1 cellular context compared by ENCODE assay signal in genomic region chr9:97622483-97622882, GRCh38. TPM values are rescaled to one million over a fixed set of nuclear protein-coding genes. Genes with fewer than 3 reads are reported as not detected.
DNase-seq lines count a peak whose midpoint lies in the region; ATAC-seq, FAIRE-seq and TF ChIP-seq lines count a peak whose summit lies in the region.
"Not testable (repeated sequence)": the region's sequence is repeated elsewhere in the genome, so short reads cannot be mapped to it uniquely, and the experiment has no call there.

No MANE protein-coding gene starts in this region.

- H3K9me1 ChIP-seq in K562 (ENCODE audit: control insufficient read depth, insufficient read depth, low read length): not testable (repeated sequence)

- BruUV-seq in K562 (replicated peaks; lab: Mats Ljungman, UMichigan): not testable (repeated sequence)

- 81% methylated on average over 5 of the region's 5 CpGs for WGBS in K562 (ENCODE audit: insufficient coverage, low coverage, missing lambda C conversion rate)

- not testable (repeated sequence) for H2AFZ ChIP-seq in K562 (ENCODE audit: low read depth, low read length)

- not testable (repeated sequence) for FAIRE-seq in K562 (lab: Jason Lieb, UNC)

- not testable (repeated sequence) for H3K4me1 ChIP-seq in K562 (replicated peaks in 1 of 2; ENCODE audit: control insufficient read depth in 2 of 2, insufficient read depth in 2 of 2, low read length in 2 of 2)

- not testable (repeated sequence) for TF ChIP-seq EP300 in K562 (IDR thresholded peaks at IDR 0.05; ENCODE audit: low read length)

- not testable (repeated sequence) for DNase-seq in K562 (ENCODE audit: extremely low read depth in 1 of 4, low spot score in 3 of 4)

- H3K79me2 ChIP-seq in K562 (ENCODE audit: control insufficient read depth, insufficient read depth, low read length): not testable (repeated sequence)

- intact Hi-C loops in K562 (cut with micrococcal nuclease): not testable (repeated sequence)

- peaks cover 63% of the 10 kb centered on the region for H3K36me3 ChIP-seq in K562 (ENCODE audit: control insufficient read depth, insufficient read depth, low read length)

- POLR2A ChIA-PET in K562 (lab: Yijun Ruan, JAX): interaction anchor here (0.8 kb wide), 1 partner anchor 11 kb away, joined by 4 read pairs; the partner anchor contains the start of genes NCBP1 and TSTD2

- H3K27me3 ChIP-seq in K562 (ENCODE audit: control insufficient read depth in 2 of 2, insufficient read depth in 2 of 2, low read length in 2 of 2): not testable (repeated sequence)

- not testable (repeated sequence) for H4K20me1 ChIP-seq in K562 (replicated peaks; ENCODE audit: control insufficient read depth, insufficient read depth, low read length)

- not testable (repeated sequence) for TF ChIP-seq POLR2A in K562 (conservative IDR thresholded peaks at IDR 0.05)

- ATAC-seq in K562: peak; percentile 57

- H3K9me3 ChIP-seq in K562 (replicated peaks; ENCODE audit: control insufficient read depth, insufficient read depth, low read depth, low read length): not testable (repeated sequence)

- TF ChIP-seq RAD21 in K562 (CRISPR knock-in tag; conservative IDR thresholded peaks at IDR 0.05 in 1 of 2, IDR thresholded peaks at IDR 0.05 in 1 of 2): not testable (repeated sequence)

- TF ChIP-seq CTCF in K562 (IDR thresholded peaks at IDR 0.05 in 2 of 3, conservative IDR thresholded peaks at IDR 0.05 in 1 of 3; ENCODE audit: insufficient read depth in 2 of 3, low read depth in 1 of 3, low read length in 3 of 3): not testable (repeated sequence)

- not testable (repeated sequence) for H3K4me3 ChIP-seq in K562

- H3K27ac ChIP-seq in K562 (ENCODE audit: extremely low read depth, low read depth, low read length): not testable (repeated sequence)

- CTCF ChIA-PET in K562 (lab: Yijun Ruan, JAX; ENCODE audit: low intra/inter-chr PET ratio): not testable (repeated sequence)

- in situ Hi-C loops in K562 (cut with MboI): not testable (repeated sequence)

- H3K9ac ChIP-seq in K562 (ENCODE audit: insufficient read depth in 1 of 2, low read depth in 2 of 2, low read length in 2 of 2): not testable (repeated sequence)

- not testable (repeated sequence) for H3K4me2 ChIP-seq in K562 (ENCODE audit: insufficient read depth, low read length)

TF ChIP-seq in K562, 482 proteins besides CTCF, POLR2A, EP300 and RAD21:
- TF ChIP-seq ATF3 (IDR thresholded peaks at IDR 0.05) (peak; percentile 50; the same call in 1 of the 2 replicates), ATF4 (CRISPR knock-in tag; IDR thresholded peaks at IDR 0.05) (peak; percentile 77), ZBTB33 (CRISPR knock-in tag; IDR thresholded peaks at IDR 0.05) (peak; percentile 63; the same call in 1 of the 2 replicates), ZBTB12 (CRISPR knock-in tag; IDR thresholded peaks at IDR 0.05) (0 out of 2 replicates have a peak, but pooled peaks have one; percentile 18), CEBPG (CRISPR knock-in tag; IDR thresholded peaks at IDR 0.05) (peak; percentile 59; the same call in 1 of the 2 replicates)
- TF ChIP-seq ATF3 (CRISPR knock-in tag; conservative IDR thresholded peaks at IDR 0.05); CEBPG (tag; conservative IDR thresholded peaks at IDR 0.05 in 1 of 2, IDR thresholded peaks at IDR 0.05 in 1 of 2): not testable (repeated sequence)

RNA-seq across cellular contexts. Expression of gene TSTD2, which starts 10.7 kb away (rescaled TPM):
- total RNA-seq in K562 (2011; cell fraction: chromatin; rRNA removed; ENCODE audit: low replicate concordance): 45.9 and 90.8 TPM in 2 replicates
- 25.0 and 29.2 TPM in 2 replicates for total RNA-seq in K562 (2011; cell fraction: nucleolus; rRNA removed)
- 43.0 and 55.8 TPM in 2 replicates for total RNA-seq in K562 (2011; cell fraction: nucleoplasm; rRNA removed)
- total RNA-seq in K562 (2014; rRNA removed): 16.8 and 16.9 TPM in 2 replicates
- 14.8 and 15.8 TPM in 2 replicates for total RNA-seq in K562 (2014; rRNA removed; fragmentation: Illumina TruSeq; extraction: Trizol)
- 13.9 and 14.2 TPM in 2 replicates for total RNA-seq in K562 (2015; rRNA removed; fragmentation: Illumina TruSeq; extraction: Trizol)
- total RNA-seq in K562 (2021): 20.0 and 20.4 TPM in 2 replicates
- polyA plus RNA-seq in K562 (2011; rRNA removed): 36.7 and 37.0 TPM in 2 replicates
- 17.5 and 22.9 TPM in 2 replicates for polyA plus RNA-seq in K562 (2011; cell fraction: cytosol; rRNA removed)
- 47.0 and 54.9 TPM in 2 replicates for polyA plus RNA-seq in K562 (2011; cell fraction: nucleus; rRNA removed)
- polyA plus RNA-seq in K562 (2012): 11.8 and 18.5 TPM in 2 replicates
- 18.6 and 22.2 TPM in 2 replicates for polyA plus RNA-seq in K562 (2014; fragmentation: Illumina TruSeq; extraction: Trizol)
- polyA plus RNA-seq in K562 (2014; fragmentation: Nextera tagmentation; extraction: Ambion mirVana): 10 to 100 TPM; 10.1 to 19.0 TPM
- polyA plus RNA-seq in K562 (2014; rRNA removed): 20.6 and 20.9 TPM in 2 replicates
- polyA minus RNA-seq in K562 (2011; rRNA and poly(A)+ RNA removed): 32.6 and 36.5 TPM in 2 replicates
- polyA minus RNA-seq in K562 (2011; cell fraction: cytosol; rRNA and poly(A)+ RNA removed): 15.0 and 17.8 TPM in 2 replicates
- 19.5 and 34.8 TPM in 2 replicates for polyA minus RNA-seq in K562 (2011; cell fraction: nucleus; rRNA and poly(A)+ RNA removed)

RNA-seq across cellular contexts. Expression of gene NCBP1, which starts 11.1 kb away (rescaled TPM):
- total RNA-seq in K562 (2011; cell fraction: chromatin; rRNA removed; ENCODE audit: low replicate concordance): 50.3 and 119 TPM in 2 replicates
- total RNA-seq in K562 (2011; cell fraction: nucleolus; rRNA removed): 30.9 and 32.9 TPM in 2 replicates
- 50.1 and 77.7 TPM in 2 replicates for total RNA-seq in K562 (2011; cell fraction: nucleoplasm; rRNA removed)
- total RNA-seq in K562 (2014; rRNA removed) (47.5 and 56.2 TPM in 2 replicates), K562 (2014; rRNA removed; fragmentation: Illumina TruSeq; extraction: Trizol) (62.3 and 67.2 TPM in 2 replicates), K562 (2015; rRNA removed; fragmentation: Illumina TruSeq; extraction: Trizol) (52.8 and 57.5 TPM in 2 replicates), K562 (2021) (59.6 and 60.2 TPM in 2 replicates)
- polyA plus RNA-seq in K562 (2011; rRNA removed) (51.4 and 69.7 TPM in 2 replicates), K562 (2014; fragmentation: Illumina TruSeq; extraction: Trizol) (55.7 and 64.6 TPM in 2 replicates), K562 (2014; fragmentation: Nextera tagmentation; extraction: Ambion mirVana) (10 to 100 TPM; 29.4 to 37.1 TPM), K562 (2014; rRNA removed) (41.7 and 55.5 TPM in 2 replicates)
- polyA plus RNA-seq in K562 (2011; cell fraction: cytosol; rRNA removed): 15.0 and 20.9 TPM in 2 replicates
- 45.1 and 51.8 TPM in 2 replicates for polyA plus RNA-seq in K562 (2011; cell fraction: nucleus; rRNA removed)
- polyA plus RNA-seq in K562 (2012): 36.5 and 42.5 TPM in 2 replicates
- polyA minus RNA-seq in K562 (2011; rRNA and poly(A)+ RNA removed): 76.3 and 88.4 TPM in 2 replicates
- polyA minus RNA-seq in K562 (2011; cell fraction: cytosol; rRNA and poly(A)+ RNA removed): 23.4 and 31.7 TPM in 2 replicates
- 36.9 and 68.3 TPM in 2 replicates for polyA minus RNA-seq in K562 (2011; cell fraction: nucleus; rRNA and poly(A)+ RNA removed)
